ENCODE assay signal across 8 cellular contexts in genomic region chr6:43644940-43645612, GRCh38. TPM values are rescaled to one million over a fixed set of nuclear protein-coding genes. Genes with fewer than 3 reads are reported as not detected.
DNase-seq lines count a peak whose midpoint lies in the region; ATAC-seq and TF ChIP-seq lines count a peak whose summit lies in the region.

TSS of gene RSPH9 (plus strand) at chr6:43645036. CDS start at chr6:43645099, 63 bp downstream.

- peaks cover 28% of the 10 kb centered on the region for H3K36me3 Mint-ChIP-seq in activated T-helper 17 cell treated with anti-CD3 and anti-CD28 coated beads, Interleukin-2, amount 50 U/mL, for 72 hours (ENCODE audit: low read depth)

- H3K9me3 Mint-ChIP-seq in activated T-helper 17 cell treated with anti-CD3 and anti-CD28 coated beads, Interleukin-2, amount 50 U/mL, for 72 hours = no peaks in the 10 kb centered on the region

- H3K27ac Mint-ChIP-seq in activated T-helper 17 cell treated with anti-CD3 and anti-CD28 coated beads, Interleukin-2, amount 50 U/mL, for 72 hours = peak within 1 kb of the TSS; percentile 81

- ATAC-seq in GM19023 (IDR thresholded peaks at IDR 0.05; ENCODE audit: unreplicated experiment) (peak; percentile 68), upper lobe of right lung (peak; percentile 89), HG03135 (IDR thresholded peaks at IDR 0.05; ENCODE audit: unreplicated experiment) (no peak)
- ATAC-seq in activated T-helper 17 cell treated with anti-CD3 and anti-CD28 coated beads, Interleukin-2, amount 50 U/mL, for 72 hours (replicated peaks) = peak; percentile 92

- DNase-seq in NCI-H526 treated with DMSO at 0.1 percent for 48 hours (lab: John Stamatoyannopoulos, UW) (peak; percentile 55), foreskin fibroblast (peak; percentile 73 to 88), ovary (peak; percentile 51 to 71 (median 64)), upper lobe of right lung (peak; percentile 85), WERI-Rb-1 (no peak)

- H3K27me3 ChIP-seq in ovary (no peaks in the 10 kb centered on the region), upper lobe of right lung (no peaks in the 10 kb centered on the region), WERI-Rb-1 (ENCODE audit: insufficient read depth, low read depth, severe bottlenecking) (no peaks in the 10 kb centered on the region)

- H3K27ac ChIP-seq in ovary (no peak within 1 kb of the TSS), upper lobe of right lung (peak within 1 kb of the TSS; percentile 24), WERI-Rb-1 (no peak within 1 kb of the TSS)

- H3K4me1 ChIP-seq in ovary (ENCODE audit: insufficient read depth) = peaks cover 3% of the 10 kb centered on the region
- no peaks in the 10 kb centered on the region for H3K4me1 ChIP-seq in upper lobe of right lung

- peaks cover 20% of the 10 kb centered on the region for H3K4me1 Mint-ChIP-seq in activated T-helper 17 cell treated with anti-CD3 and anti-CD28 coated beads, Interleukin-2, amount 50 U/mL, for 72 hours

- TF ChIP-seq CTCF in foreskin fibroblast (IDR thresholded peaks at IDR 0.05; ENCODE audit: low read depth, low read length) (no peak), ovary (IDR thresholded peaks at IDR 0.05) (no peak), upper lobe of right lung (IDR thresholded peaks at IDR 0.05) (no peak), WERI-Rb-1 (IDR thresholded peaks at IDR 0.05; ENCODE audit: low read depth, low read length) (no peak)

- H3K4me3 ChIP-seq in foreskin fibroblast (ENCODE audit: low read depth in 1 of 2, low read length in 2 of 2) = peak within 1 kb of the TSS; percentile 46 to 68
- peak within 1 kb of the TSS; percentile 42 for H3K4me3 ChIP-seq in ovary
- peak within 1 kb of the TSS; percentile 59 for H3K4me3 ChIP-seq in upper lobe of right lung
- no peak within 1 kb of the TSS for H3K4me3 ChIP-seq in WERI-Rb-1 (ENCODE audit: low read depth, low read length)

- TF ChIP-seq POLR2A in ovary (IDR thresholded peaks at IDR 0.05) = no peak

- H3K4me3 Mint-ChIP-seq in activated T-helper 17 cell treated with anti-CD3 and anti-CD28 coated beads, Interleukin-2, amount 50 U/mL, for 72 hours = peak within 1 kb of the TSS; percentile 86

- intact Hi-C loops in ovary (cut with DNase I) (no loop called here), upper lobe of right lung (cut with DNase I) (no loop called here)

- no peaks in the 10 kb centered on the region for H3K27me3 Mint-ChIP-seq in activated T-helper 17 cell treated with anti-CD3 and anti-CD28 coated beads, Interleukin-2, amount 50 U/mL, for 72 hours

- no peak for TF ChIP-seq EP300 in ovary (IDR thresholded peaks at IDR 0.05)

- H3K36me3 ChIP-seq in ovary = no peaks in the 10 kb centered on the region
- peaks cover 19% of the 10 kb centered on the region for H3K36me3 ChIP-seq in upper lobe of right lung
- H3K36me3 ChIP-seq in WERI-Rb-1 = peaks cover 39% of the 10 kb centered on the region

- H3K9me3 ChIP-seq in ovary = no peaks in the 10 kb centered on the region
- H3K9me3 ChIP-seq in upper lobe of right lung = no peaks in the 10 kb centered on the region
- H3K9me3 ChIP-seq in WERI-Rb-1 (ENCODE audit: severe bottlenecking) = no peaks in the 10 kb centered on the region

- 1 to 3% (median 2%) methylated on average over 25 to 52 of the region's 52 CpGs for WGBS in ovary, 3 donors

RNA-seq across cellular contexts. Expression of gene RSPH9, which starts in this region (rescaled TPM):
- total RNA-seq in activated T-helper 17 cell treated with anti-CD3 and anti-CD28 coated beads, Interleukin-2, amount 50 U/mL, for 72 hours = under 1 TPM; 0.09 to 0.66 TPM
- 1 to 10 TPM in 1 of 7 donors, under 1 TPM in 5, not detected in 1; 0.20 to 4.7 (median 0.44) TPM for total RNA-seq in ovary
- under 1 TPM; 0.25 to 0.70 TPM for polyA plus RNA-seq in ovary
- 0.20 TPM for total RNA-seq in upper lobe of right lung

Comparison
In these comparisons a context has a peak if more than half of its experiments do, and no peak if none do; other contexts are left out.
1. Peak in ATAC-seq in activated T-helper 17 cell treated with anti-CD3 and anti-CD28 coated beads, Interleukin-2, amount 50 U/mL, for 72 hours; RNA of the gene not detected or under 1 TPM.
2. Peak in DNase-seq, ATAC-seq, H3K4me3 ChIP-seq and H3K27ac ChIP-seq in upper lobe of right lung; RNA of the gene not detected or under 1 TPM.